9 cellular contexts compared by ENCODE assay signal in genomic region chr1:207807395-207808321, GRCh38. TPM values are rescaled to one million over a fixed set of nuclear protein-coding genes. Genes with fewer than 3 reads are reported as not detected.
DNase-seq lines count a peak whose midpoint lies in the region; ATAC-seq and TF ChIP-seq lines count a peak whose summit lies in the region.
"Had no signal": no experiment of that assay in that cellular context is flagged by ENCODE, and none has a peak within 500 bp of the region (broad histone marks: within the 10 kb centered on the region; RNA-seq: fewer than 3 reads in every experiment).

No MANE protein-coding gene starts in this region.

- peak overlapping the region in 3 of 11 experiments; percentile 10 to 34 (median 16); a peak in 2 of 22 replicates for H3K9ac ChIP-seq in BLaER1 treated with 17β-estradiol and CSF1 and Interleukin-3, amounts not matched to agents 10 nM and 100 nM
- no peak overlapping the region for H3K9ac ChIP-seq in SK-N-SH

- no peaks in the 10 kb centered on the region for H3K79me2 ChIP-seq in SK-N-SH (ENCODE audit: insufficient read depth)

- H3F3A ChIP-seq in SK-N-SH (replicated peaks; ENCODE audit: insufficient read depth): no peaks in the 10 kb centered on the region

- no peaks in the 10 kb centered on the region for H3K27me3 Mint-ChIP-seq in naive thymus-derived CD4-positive, alpha-beta T cell

- H3K27ac ChIP-seq in BLaER1 treated with 17β-estradiol and CSF1 and Interleukin-3, amounts not matched to agents 10 nM and 100 nM: peak overlapping the region in 9 of 11 experiments; percentile 31 to 80 (median 72); a peak in 17 of 22 replicates
- H3K27ac ChIP-seq in cingulate gyrus (ENCODE audit: low read depth, low read length) (peak overlapping the region; percentile 76), SK-N-SH (ENCODE audit: low read depth in 2 of 2, low read length in 1 of 2) (no peak overlapping the region)
- H3K27ac ChIP-seq in naive thymus-derived CD4-positive, alpha-beta T cell (ENCODE audit: low read depth, low read length): peak overlapping the region; percentile 54

- no peaks in the 10 kb centered on the region for H3K27me3 ChIP-seq in BLaER1 treated with 17β-estradiol and CSF1 and Interleukin-3, amounts not matched to agents 10 nM and 100 nM
- H3K27me3 ChIP-seq in naive thymus-derived CD4-positive, alpha-beta T cell (ENCODE audit: control insufficient read depth in 2 of 2, insufficient read depth in 2 of 2, low read length in 2 of 2): no peaks in the 10 kb centered on the region
- H3K27me3 ChIP-seq in SK-N-SH (ENCODE audit: insufficient read depth): no peaks in the 10 kb centered on the region

- no peak overlapping the region for H3K4me3 ChIP-seq in BLaER1 treated with 17β-estradiol and CSF1 and Interleukin-3, amounts not matched to agents 10 nM and 100 nM
- no peak overlapping the region for H3K4me3 ChIP-seq in naive thymus-derived CD4-positive, alpha-beta T cell (ENCODE audit: low read length)
- no peak overlapping the region for H3K4me3 ChIP-seq in SK-N-SH (ENCODE audit: low read depth in 2 of 2, low read length in 1 of 2)

- peak overlapping the region; percentile 59 to 94 (median 83) for H3K27ac Mint-ChIP-seq in naive thymus-derived CD4-positive, alpha-beta T cell

- peak overlapping the region; percentile 48 to 85 (median 69) for H3K4me2 ChIP-seq in BLaER1 treated with 17β-estradiol and CSF1 and Interleukin-3, amounts not matched to agents 10 nM and 100 nM
- no peak overlapping the region for H3K4me2 ChIP-seq in SK-N-SH

- peaks cover 26 to 52% (median 34%) of the 10 kb centered on the region in 10 experiments for H3K4me1 ChIP-seq in BLaER1 treated with 17β-estradiol and CSF1 and Interleukin-3, amounts not matched to agents 10 nM and 100 nM
- peaks cover 18 to 27% of the 10 kb centered on the region in 2 donors for H3K4me1 ChIP-seq in naive thymus-derived CD4-positive, alpha-beta T cell (ENCODE audit: control insufficient read depth in 2 of 2, insufficient read depth in 2 of 2, low read length in 2 of 2)
- peaks cover 0 to 7% of the 10 kb centered on the region in 2 experiments; a peak in 2 of 4 replicates for H3K4me1 ChIP-seq in SK-N-SH (ENCODE audit: control insufficient read depth in 1 of 2, insufficient read depth in 2 of 2, low read depth in 1 of 2, low read length in 1 of 2)

- H3K9me3 Mint-ChIP-seq in naive thymus-derived CD4-positive, alpha-beta T cell: peaks cover 0 to 3% (median 0%) of the 10 kb centered on the region in 11 donors

- no peaks in the 10 kb centered on the region for H3K9me3 ChIP-seq in BLaER1 treated with 17β-estradiol and CSF1 and Interleukin-3, amounts not matched to agents 10 nM and 100 nM (replicated peaks in 1 of 11)
- H3K9me3 ChIP-seq in naive thymus-derived CD4-positive, alpha-beta T cell (ENCODE audit: control insufficient read depth in 2 of 3, low read length in 3 of 3): no peaks in the 10 kb centered on the region
- no peaks in the 10 kb centered on the region for H3K9me3 ChIP-seq in SK-N-SH

- ATAC-seq in naive thymus-derived CD4-positive, alpha-beta T cell: peak; percentile 49
- ATAC-seq: HCT116 had no signal

- peaks cover 9 to 82% (median 28%) of the 10 kb centered on the region in 11 experiments; a peak in 18 of 22 replicates for H3K36me3 ChIP-seq in BLaER1 treated with 17β-estradiol and CSF1 and Interleukin-3, amounts not matched to agents 10 nM and 100 nM
- H3K36me3 ChIP-seq in naive thymus-derived CD4-positive, alpha-beta T cell (ENCODE audit: control insufficient read depth in 2 of 3, insufficient read depth in 3 of 3, low read length in 3 of 3): peaks cover 32 to 92% (median 49%) of the 10 kb centered on the region in 3 experiments
- peaks cover 0 to 25% of the 10 kb centered on the region in 2 experiments for H3K36me3 ChIP-seq in SK-N-SH (replicated peaks in 1 of 2; ENCODE audit: control insufficient read depth in 1 of 2, insufficient read depth in 2 of 2, low read length in 1 of 2)

- H3K36me3 Mint-ChIP-seq in naive thymus-derived CD4-positive, alpha-beta T cell: peaks cover 3 to 38% (median 15%) of the 10 kb centered on the region in 5 donors

- no peak overlapping the region for H2AFZ ChIP-seq in SK-N-SH (ENCODE audit: low read depth)

- no peak for TF ChIP-seq EP300 in SK-N-SH (IDR thresholded peaks at IDR 0.05; ENCODE audit: borderline replicate concordance in 1 of 2, low read depth in 1 of 2, low read length in 1 of 2)

- peaks cover 0 to 7% (median 0%) of the 10 kb centered on the region in 11 experiments; a peak in 3 of 22 replicates for H4K20me1 ChIP-seq in BLaER1 treated with 17β-estradiol and CSF1 and Interleukin-3, amounts not matched to agents 10 nM and 100 nM
- H4K20me1 ChIP-seq in SK-N-SH (ENCODE audit: insufficient read depth): no peaks in the 10 kb centered on the region

- peak; percentile 66 for DNase-seq in NOMO-1 (lab: John Stamatoyannopoulos, UW; ENCODE audit: unreplicated experiment in 2 of 2)
- DNase-seq in naive thymus-derived CD4-positive, alpha-beta T cell: no peak
- no peak for DNase-seq in SK-N-SH
- DNase-seq in NCI-H524 (lab: John Stamatoyannopoulos, UW): no peak
- DNase-seq in NCI-H1048 (lab: John Stamatoyannopoulos, UW): no peak
- DNase-seq in T1000 (lab: John Stamatoyannopoulos, UW): no peak

- no peak for TF ChIP-seq CTCF in SK-N-SH (IDR thresholded peaks at IDR 0.05)

- CTCF ChIA-PET in naive thymus-derived CD4-positive, alpha-beta T cell (lab: Charles Lee): interaction anchor here (1.0 to 1.5 kb wide), 2 partner anchors 11 to 75 kb away, joined by 3 to 4 read pairs; no protein-coding TSS in a partner anchor
- CTCF ChIA-PET in SK-N-SH (lab: Yijun Ruan, JAX): interaction anchor here (1.2 kb wide), 1 partner anchor 11 kb away, joined by 5 read pairs; no protein-coding TSS in a partner anchor

- peaks cover 32 to 64% (median 57%) of the 10 kb centered on the region in 7 donors for H3K4me1 Mint-ChIP-seq in naive thymus-derived CD4-positive, alpha-beta T cell

- no peaks in the 10 kb centered on the region for H3K9me2 ChIP-seq in SK-N-SH

- POLR2A ChIA-PET in naive thymus-derived CD4-positive, alpha-beta T cell (lab: Charles Lee): interaction anchor here (0.7 to 1.1 kb wide), 3 partner anchors 11 to 56 kb away, joined by 3 read pairs; no protein-coding TSS in a partner anchor
- POLR2A ChIA-PET in SK-N-SH (lab: Yijun Ruan, JAX): interaction anchor here (0.6 kb wide), 1 partner anchor 270 kb away, joined by 3 read pairs; no protein-coding TSS in a partner anchor

- H3K4me3 Mint-ChIP-seq in naive thymus-derived CD4-positive, alpha-beta T cell: peak overlapping the region in 4 of 10 donors; percentile 52 to 68 (median 58)

- no peak for TF ChIP-seq RAD21 in SK-N-SH (IDR thresholded peaks at IDR 0.05; ENCODE audit: low read length)

- WGBS in SK-N-SH (ENCODE audit: low lambda C conversion rate): 93% methylated on average over 13 of the region's 14 CpGs

- intact Hi-C loops in naive thymus-derived CD4-positive, alpha-beta T cell (cut with micrococcal nuclease): no loop called here

TF ChIP-seq in SK-N-SH, 30 proteins besides CTCF, POLR2A, EP300 and RAD21:
- TF ChIP-seq TAF1 (IDR thresholded peaks at IDR 0.05; ENCODE audit: borderline replicate concordance, low read depth, low read length) (no peak), POLR2AphosphoS5 (IDR thresholded peaks at IDR 0.05; ENCODE audit: low read depth, low read length) (no peak), YY1 (IDR thresholded peaks at IDR 0.05; ENCODE audit: low read depth) (no peak), ELF1 (IDR thresholded peaks at IDR 0.05) (no peak)

RNA-seq across cellular contexts. Expression of gene CD46, which starts 55.8 kb away (rescaled TPM):
- total RNA-seq in naive thymus-derived CD4-positive, alpha-beta T cell: 100 to 1,000 TPM; 121 to 216 (median 127) TPM
- polyA plus RNA-seq in naive thymus-derived CD4-positive, alpha-beta T cell: 100 to 1,000 TPM; 109 to 165 TPM
- 56.0 and 92.5 TPM in 2 replicates for polyA plus RNA-seq in SK-N-SH (2012; rRNA removed)
- 72.8 and 79.0 TPM in 2 replicates for polyA plus RNA-seq in SK-N-SH (2012; cell fraction: cytosol; rRNA removed)
- 74.1 and 204 TPM in 2 replicates for polyA plus RNA-seq in SK-N-SH (2012; cell fraction: nucleus; rRNA removed)

Comparison
In these comparisons a context has a peak if more than half of its experiments do, and no peak if none do; other contexts are left out.
1. H3K27ac ChIP-seq: peak in BLaER1 treated with 17β-estradiol and CSF1 and Interleukin-3, amounts not matched to agents 10 nM and 100 nM (9 of 11), cingulate gyrus (single experiment) and naive thymus-derived CD4-positive, alpha-beta T cell (single experiment); none in SK-N-SH (0 of 2).
2. DNase-seq: peak in NOMO-1 (2 of 2); none in naive thymus-derived CD4-positive, alpha-beta T cell (0 of 9), SK-N-SH (single experiment), NCI-H524 (0 of 2), NCI-H1048 (single experiment) and T1000 (single experiment).